ENCODE assay signal across 13 cellular contexts in genomic region chr9:111728617-111729366, GRCh38.
DNase-seq lines count a peak whose midpoint lies in the region; ATAC-seq, FAIRE-seq and TF ChIP-seq lines count a peak whose summit lies in the region.
"Had no signal": no experiment of that assay in that cellular context is flagged by ENCODE, and none has a peak within 500 bp of the region (broad histone marks: within the 10 kb centered on the region; RNA-seq: fewer than 3 reads in every experiment).

No MANE protein-coding gene starts in this region.

- no peak overlapping the region for H3K9ac ChIP-seq in keratinocyte (ENCODE audit: control insufficient read depth, extremely low read depth, insufficient read depth, low read length)

- DNase-seq in AG08395 (ENCODE audit: low spot score) (peak; percentile 37), HT-29 (ENCODE audit: low spot score) (peak; percentile 60), amniotic epithelial cell (ENCODE audit: low read depth) (peak; percentile 96), keratinocyte (ENCODE audit: low read depth, low spot score) (peak; percentile 84), T1000 (lab: John Stamatoyannopoulos, UW) (no peak), GM13977 (ENCODE audit: low spot score) (no peak), SK-N-DZ (ENCODE audit: low spot score) (no peak)
- no peak for DNase-seq in effector memory CD8-positive, alpha-beta T cell
- DNase-seq: activated CD4-positive, alpha-beta T cell treated with anti-CD3 and anti-CD28 coated beads for 1 hour; NCI-H146 had no signal

- H3K36me3 Mint-ChIP-seq in effector memory CD8-positive, alpha-beta T cell (ENCODE audit: insufficient read depth), result no peaks in the 10 kb centered on the region

- H3K27ac Mint-ChIP-seq in effector memory CD8-positive, alpha-beta T cell, result no peak overlapping the region
- H3K27ac Mint-ChIP-seq: activated naive CD4-positive, alpha-beta T cell treated with anti-CD3 and anti-CD28 coated beads, Interleukin-2, amount 50 U/mL, for 24 hours; mesothelial cell of epicardium had no signal

- in situ Hi-C loops in GM13977 (cut with MboI; ENCODE audit: low pct_unique_long_range_greater_than_20kb, low sequenced_read_pairs, unreplicated experiment), result no loop called here

- H3K27me3 ChIP-seq in keratinocyte (ENCODE audit: control insufficient read depth, extremely low read depth, insufficient read depth, low read length), result no peaks in the 10 kb centered on the region
- H3K27me3 ChIP-seq: suprapubic skin had no signal

- no peaks in the 10 kb centered on the region for H3K36me3 ChIP-seq in keratinocyte (ENCODE audit: control insufficient read depth in 2 of 2, extremely low read depth in 1 of 2, insufficient read depth in 2 of 2, low read length in 2 of 2)
- H3K36me3 ChIP-seq: suprapubic skin had no signal

- H4K20me1 ChIP-seq in keratinocyte (ENCODE audit: control insufficient read depth, extremely low read depth, insufficient read depth, low read length), result no peaks in the 10 kb centered on the region

- H3K4me1 ChIP-seq in keratinocyte (ENCODE audit: control insufficient read depth, extremely low read depth, insufficient read depth, low read length), result peaks cover 20% of the 10 kb centered on the region
- H3K4me1 ChIP-seq: suprapubic skin had no signal

- H3K79me2 ChIP-seq in keratinocyte (ENCODE audit: control insufficient read depth, insufficient read depth, low read length), result no peaks in the 10 kb centered on the region

- TF ChIP-seq CTCF in keratinocyte (optimal IDR thresholded peaks at IDR 0.05 in 1 of 3, IDR thresholded peaks at IDR 0.05 in 1 of 3, conservative IDR thresholded peaks at IDR 0.05 in 1 of 3; ENCODE audit: extremely low read depth in 1 of 3, insufficient read depth in 2 of 3, low read length in 3 of 3) (no peak), GM13977 (IDR thresholded peaks at IDR 0.05; ENCODE audit: extremely low read depth, insufficient read depth, missing control alignments) (no peak)

- peak overlapping the region; percentile 42 for H3K4me2 ChIP-seq in keratinocyte (ENCODE audit: control insufficient read depth, extremely low read depth, insufficient read depth, low read depth, low read length)

- H2AFZ ChIP-seq in keratinocyte (ENCODE audit: control insufficient read depth, low read length), result no peak overlapping the region

- FAIRE-seq in keratinocyte (lab: Jason Lieb, UNC), result peak; percentile 62

- dilution Hi-C loops in keratinocyte (cut with MboI; ENCODE audit: extremely low pct_ligation_motif_present, low sequenced_read_pairs), result no loop called here

- H3K4me1 Mint-ChIP-seq in effector memory CD8-positive, alpha-beta T cell (ENCODE audit: low read depth in 2 of 2), result no peaks in the 10 kb centered on the region
- H3K4me1 Mint-ChIP-seq: activated naive CD4-positive, alpha-beta T cell treated with anti-CD3 and anti-CD28 coated beads, Interleukin-2, amount 50 U/mL, for 24 hours; mesothelial cell of epicardium had no signal

- no peak overlapping the region for H3K4me3 Mint-ChIP-seq in effector memory CD8-positive, alpha-beta T cell
- H3K4me3 Mint-ChIP-seq: activated naive CD4-positive, alpha-beta T cell treated with anti-CD3 and anti-CD28 coated beads, Interleukin-2, amount 50 U/mL, for 24 hours; mesothelial cell of epicardium had no signal

- H3K9me3 ChIP-seq in keratinocyte (ENCODE audit: control insufficient read depth, low read depth, low read length), result peaks cover 9% of the 10 kb centered on the region

- H3K27me3 Mint-ChIP-seq in effector memory CD8-positive, alpha-beta T cell, result no peaks in the 10 kb centered on the region
- H3K27me3 Mint-ChIP-seq: activated naive CD4-positive, alpha-beta T cell treated with anti-CD3 and anti-CD28 coated beads, Interleukin-2, amount 50 U/mL, for 24 hours had no signal

- no peak for ATAC-seq in effector memory CD8-positive, alpha-beta T cell (replicated peaks)

- peaks cover 0 to 6% of the 10 kb centered on the region in 2 donors for H3K9me3 Mint-ChIP-seq in effector memory CD8-positive, alpha-beta T cell

- H3K4me3 ChIP-seq in keratinocyte (ENCODE audit: control insufficient read depth in 2 of 3, extremely low read depth in 1 of 3, insufficient read depth in 2 of 3, low read depth in 1 of 3, low read length in 3 of 3), result peak overlapping the region in 1 of 3 experiments; percentile 24
- H3K4me3 ChIP-seq: suprapubic skin had no signal

- peak overlapping the region; percentile 55 for H3K27ac ChIP-seq in keratinocyte (ENCODE audit: control insufficient read depth, insufficient read depth, low read length)
- H3K27ac ChIP-seq: suprapubic skin had no signal

- H3K9me1 ChIP-seq in keratinocyte (ENCODE audit: control insufficient read depth, extremely low read depth, insufficient read depth, low read length), result no peaks in the 10 kb centered on the region

Comparison
In these comparisons a context has a peak if more than half of its experiments do, and no peak if none do; other contexts are left out.
1. DNase-seq: peak in AG08395 (single experiment), HT-29 (single experiment), amniotic epithelial cell (single experiment) and keratinocyte (single experiment); none in effector memory CD8-positive, alpha-beta T cell (0 of 3), T1000 (single experiment), GM13977 (single experiment) and SK-N-DZ (single experiment).